8 cellular contexts compared by ENCODE assay signal in genomic region chr20:1427457-1428054, GRCh38. TPM values are rescaled to one million over a fixed set of nuclear protein-coding genes. Genes with fewer than 3 reads are reported as not detected.
A peak's percentile ranks its signal among the peaks of the same experiment; 100 is the strongest.
DNase-seq lines count a peak whose midpoint lies in the region; ATAC-seq and TF ChIP-seq lines count a peak whose summit lies in the region.

No MANE protein-coding gene starts in this region.

- H3K4me1 ChIP-seq in left lung, result no peaks in the 10 kb centered on the region

- H3K9me3 ChIP-seq in left lung, result no peaks in the 10 kb centered on the region

- ATAC-seq in left lung (peak; percentile 71), HG03108 (IDR thresholded peaks at IDR 0.05; ENCODE audit: unreplicated experiment) (no peak)

- intact Hi-C loops in left lung (cut with DNase I), result no loop called here

- no peaks in the 10 kb centered on the region for H3K36me3 ChIP-seq in left lung

- peak; percentile 60 for DNase-seq in DMS53 treated with DMSO at 0.1 percent for 48 hours (lab: John Stamatoyannopoulos, UW; ENCODE audit: unreplicated experiment)
- DNase-seq in NCI-H187 (lab: John Stamatoyannopoulos, UW), result peak; percentile 92
- DNase-seq in left lung, result no peak
- no peak for DNase-seq in hypothalamus (lab: John Stamatoyannopoulos, UW)
- no peak for DNase-seq in NCI-H82 treated with DMSO at 0.1 percent for 48 hours (lab: John Stamatoyannopoulos, UW; ENCODE audit: unreplicated experiment)
- no peak for DNase-seq in stimulated activated CD4-positive, alpha-beta T cell treated with anti-CD3 and anti-CD28 coated beads, Interleukin-1b, Interleukin-23, amount 100 ng/mL, for 48 hours

- no peak overlapping the region for H3K4me3 ChIP-seq in left lung

- TF ChIP-seq CTCF in VCaP (conservative IDR thresholded peaks at IDR 0.05) (no peak; the same call in 1 of the 2 replicates), left lung (IDR thresholded peaks at IDR 0.05) (no peak)

- H3K27ac ChIP-seq in VCaP (peak overlapping the region; percentile 14; the same call in 1 of the 2 replicates), left lung (no peak overlapping the region)

- H3K27me3 ChIP-seq in left lung, result no peaks in the 10 kb centered on the region

RNA-seq across cellular contexts. Expression of gene FKBP1A, which starts 34.7 kb away (rescaled TPM):
- total RNA-seq in left lung, result 100 to 1,000 TPM; 278 to 385 TPM

RNA-seq across cellular contexts. Expression of gene NSFL1C, which starts 39.1 kb away (rescaled TPM):
- 10 to 100 TPM; 60.5 to 96.9 TPM for total RNA-seq in left lung

Comparison
In these comparisons a context has a peak if more than half of its experiments do, and no peak if none do; other contexts are left out.
1. DNase-seq: peak in DMS53 treated with DMSO at 0.1 percent for 48 hours (single experiment) and NCI-H187 (2 of 2); none in left lung (0 of 2), hypothalamus (0 of 51), NCI-H82 treated with DMSO at 0.1 percent for 48 hours (single experiment) and stimulated activated CD4-positive, alpha-beta T cell treated with anti-CD3 and anti-CD28 coated beads, Interleukin-1b, Interleukin-23, amount 100 ng/mL, for 48 hours (single experiment).